In genomic region chr3:159257954-159258353, GRCh38 we compare ENCODE assay signal across 20 cellular contexts.
"Had no signal": no experiment of that assay in that cellular context is flagged by ENCODE, and none has a peak within 500 bp of the region (broad histone marks: within the 10 kb centered on the region; RNA-seq: fewer than 3 reads in every experiment).

No MANE protein-coding gene starts in this region.

- H3K27ac ChIP-seq: SJCRH30 had no signal

- H3K27me3 ChIP-seq: SJCRH30 had no signal

- H3K9me3 ChIP-seq: SJCRH30 had no signal

- H3K36me3 ChIP-seq: SJCRH30 had no signal

- H3K4me3 ChIP-seq: SJCRH30 had no signal

- DNase-seq: IMR-90; Karpas-422; KG1; MM.1S; NCI-H1092 treated with DMSO at 0.1 percent for 48 hours; NCI-H1436; NCI-H187; NCI-H2029; NCI-H2081 treated with DMSO at 0.1 percent for 48 hours; NCI-H2171; NCI-H226; NCI-H446; NCI-H510A; NCI-H524 treated with DMSO at 0.1 percent for 48 hours; NCI-H69; NCI-H774; NK-92 treated with Interleukin-12 subunit alpha and Interleukin-12 subunit beta, amount 100 ng/mL, for 24 hours; PC-3; SHP77 treated with DMSO at 0.1 percent for 48 hours; SJCRH30 had no signal

- H3K4me1 ChIP-seq: SJCRH30 had no signal
